Comparison of ENCODE assay signal across 11 cellular contexts in the genomic region with DNA sequence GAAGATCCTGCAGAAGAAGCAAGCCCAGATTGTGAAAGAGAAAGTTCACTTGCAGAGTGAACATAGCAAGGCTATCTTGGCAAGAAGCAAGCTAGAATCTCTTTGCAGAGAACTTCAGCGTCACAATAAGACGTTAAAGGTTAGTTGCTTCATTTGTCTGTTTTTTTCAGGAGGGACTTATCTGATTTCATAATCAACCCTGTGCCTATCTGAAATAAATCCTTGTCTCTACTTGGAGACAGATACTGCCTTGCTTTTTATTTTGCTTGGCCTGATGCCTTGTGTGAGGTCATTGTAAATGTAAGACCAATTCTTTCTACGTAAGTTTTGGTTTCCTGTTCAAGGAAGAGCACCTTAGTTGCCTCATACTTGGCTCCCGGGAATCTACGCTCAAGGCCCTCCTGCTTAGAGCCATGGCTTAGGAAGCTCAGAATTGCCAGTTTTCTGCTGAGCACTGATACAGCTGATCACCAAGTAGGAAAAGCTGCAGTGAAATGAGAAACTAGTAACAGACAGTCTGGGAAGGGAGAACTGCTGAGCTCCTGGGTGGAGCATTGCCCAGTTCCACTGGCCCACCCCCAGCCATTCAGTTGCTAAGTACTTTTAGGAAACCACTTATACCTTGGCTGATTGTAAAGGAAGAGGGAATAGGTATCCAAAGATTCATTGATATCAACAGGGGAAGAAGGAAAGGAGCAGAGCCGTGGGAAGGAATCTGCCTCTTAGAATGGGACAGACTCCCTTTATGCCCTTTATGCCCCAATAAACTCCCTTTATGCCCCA. TPM values are rescaled to one million over a fixed set of nuclear protein-coding genes. Genes with fewer than 3 reads are reported as not detected.
DNase-seq lines count a peak whose midpoint lies in the region; ATAC-seq and TF ChIP-seq lines count a peak whose summit lies in the region.
"Had no signal": no experiment of that assay in that cellular context is flagged by ENCODE, and none has a peak within 500 bp of the region (broad histone marks: within the 10 kb centered on the region; RNA-seq: fewer than 3 reads in every experiment).

No MANE protein-coding gene starts in this region.

- no peaks in the 10 kb centered on the region for H3K27me3 ChIP-seq in parathyroid adenoma (ENCODE audit: control insufficient read depth, insufficient read depth, low read length)

- DNase-seq in EH (ENCODE audit: low read depth), result peak; percentile 66
- DNase-seq in fibroblast of villous mesenchyme (ENCODE audit: low read depth), result peak; percentile 92
- no peak for DNase-seq in lower leg skin (ENCODE audit: low spot score in 2 of 2)
- no peak for DNase-seq in GM19240 (ENCODE audit: insufficient read length, low spot score)
- DNase-seq: activated CD8-positive, alpha-beta memory T cell treated with anti-CD3 and anti-CD28 coated beads, Interleukin-2, amount 50 U/mL, for 4 hours; Caco-2; natural killer cell had no signal

- H3K4me3 ChIP-seq in fibroblast of villous mesenchyme (ENCODE audit: low read depth, low read length), result no peak overlapping the region
- no peak overlapping the region for H3K4me3 ChIP-seq in parathyroid adenoma (ENCODE audit: low read depth, low read length)
- H3K4me3 ChIP-seq in lower leg skin (ENCODE audit: low read depth, poor library complexity, severe bottlenecking), result no peak overlapping the region

- H3K4me2 ChIP-seq in parathyroid adenoma (ENCODE audit: low read length), result peak overlapping the region; percentile 22

- no peaks in the 10 kb centered on the region for H3K36me3 ChIP-seq in parathyroid adenoma (ENCODE audit: control insufficient read depth, insufficient read depth, low read length)

- intact Hi-C loops in lower leg skin (cut with DNase I; ENCODE audit: low total_unique reads), result no loop called here

- H3K9me3 ChIP-seq in parathyroid adenoma (ENCODE audit: control insufficient read depth, low read length), result no peaks in the 10 kb centered on the region
- H3K9me3 ChIP-seq: Caco-2 had no signal

- TF ChIP-seq POLR2A in lower leg skin (IDR thresholded peaks at IDR 0.05), result no peak

- TF ChIP-seq CTCF in VCaP (conservative IDR thresholded peaks at IDR 0.05) (no peak), fibroblast of villous mesenchyme (IDR thresholded peaks at IDR 0.05; ENCODE audit: insufficient read depth, low read depth, low read length) (no peak), parathyroid adenoma (IDR thresholded peaks at IDR 0.05) (no peak), lower leg skin (IDR thresholded peaks at IDR 0.05) (no peak)

- peak overlapping the region; percentile 41 for H3K27ac ChIP-seq in VCaP
- peak overlapping the region; percentile 82 for H3K27ac ChIP-seq in parathyroid adenoma

- no peak overlapping the region for H2AFZ ChIP-seq in parathyroid adenoma

- H3K79me2 ChIP-seq in parathyroid adenoma, result no peaks in the 10 kb centered on the region

- H3K4me1 ChIP-seq in parathyroid adenoma, result no peaks in the 10 kb centered on the region
- H3K4me1 ChIP-seq: Caco-2 had no signal

- ATAC-seq in GM18909 (IDR thresholded peaks at IDR 0.05; ENCODE audit: poor library complexity, unreplicated experiment) (no peak), HG02981 (IDR thresholded peaks at IDR 0.05; ENCODE audit: unreplicated experiment) (no peak)
- ATAC-seq: natural killer cell had no signal

- 31 to 72% methylated on average over 6 of the region's 6 CpGs for WGBS in lower leg skin, 2 donors

- no peak overlapping the region for H3K9ac ChIP-seq in parathyroid adenoma

RNA-seq across cellular contexts. Expression of a gene that starts 41.8 kb away (rescaled TPM):
- total RNA-seq in fibroblast of villous mesenchyme (123 and 124 TPM in 2 replicates), lower leg skin (10 to 100 TPM; 47.7 to 82.6 (median 59.1) TPM)

RNA-seq across cellular contexts. Expression of a gene that starts 42.1 kb away (rescaled TPM):
- 8.1 and 13.8 TPM in 2 replicates for total RNA-seq in fibroblast of villous mesenchyme
- total RNA-seq in lower leg skin, result 10 to 100 TPM in 1 of 4 donors, 1 to 10 TPM in 3; 7.0 to 10.8 (median 8.9) TPM

Comparison
In these comparisons a context has a peak if more than half of its experiments do, and no peak if none do; other contexts are left out.
1. DNase-seq: peak in EH (single experiment) and fibroblast of villous mesenchyme (single experiment); none in lower leg skin (0 of 2) and GM19240 (single experiment).